Comparison of ENCODE assay signal across 10 cellular contexts in genomic region chr12:6377667-6377994, GRCh38. TPM values are rescaled to one million over a fixed set of nuclear protein-coding genes. Genes with fewer than 3 reads are reported as not detected.
DNase-seq lines count a peak whose midpoint lies in the region; ATAC-seq and TF ChIP-seq lines count a peak whose summit lies in the region.
"Had no signal": no experiment of that assay in that cellular context is flagged by ENCODE, and none has a peak within 500 bp of the region (broad histone marks: within the 10 kb centered on the region; RNA-seq: fewer than 3 reads in every experiment).

No MANE protein-coding gene starts in this region.

- peak overlapping the region; percentile 78 for H3K27ac ChIP-seq in ACC112 (ENCODE audit: low read depth, low read length)
- H3K27ac ChIP-seq in PC-3 (ENCODE audit: low read length), result no peak overlapping the region
- peak overlapping the region; percentile 91 to 95 (median 93) for H3K27ac ChIP-seq in esophagus squamous epithelium

- H3K36me3 ChIP-seq in ACC112 (ENCODE audit: insufficient read depth, low read length) (no peaks in the 10 kb centered on the region), PC-3 (ENCODE audit: low read depth, low read length) (no peaks in the 10 kb centered on the region), esophagus squamous epithelium (no peaks in the 10 kb centered on the region)

- H4K20me1 ChIP-seq in PC-3 (ENCODE audit: low read length), result no peaks in the 10 kb centered on the region

- H3K9me2 ChIP-seq in PC-3 (replicated peaks; ENCODE audit: low read length), result no peaks in the 10 kb centered on the region

- H3K79me2 ChIP-seq in ACC112 (ENCODE audit: control insufficient read depth, insufficient read depth, low read length, unreplicated experiment) (no peaks in the 10 kb centered on the region), PC-3 (ENCODE audit: low read length) (no peaks in the 10 kb centered on the region)

- H3K36me3 Mint-ChIP-seq in naive thymus-derived CD8-positive, alpha-beta T cell, result no peaks in the 10 kb centered on the region
- H3K36me3 Mint-ChIP-seq in nephron progenitor cell (ENCODE audit: low read depth), result no peaks in the 10 kb centered on the region

- H3K27me3 ChIP-seq in ACC112 (ENCODE audit: insufficient read depth, low read length) (no peaks in the 10 kb centered on the region), PC-3 (ENCODE audit: low read length) (no peaks in the 10 kb centered on the region), esophagus squamous epithelium (no peaks in the 10 kb centered on the region)

- H3K27ac Mint-ChIP-seq in naive thymus-derived CD8-positive, alpha-beta T cell, result peak overlapping the region in 8 of 10 donors; percentile 7 to 81 (median 74)
- H3K27ac Mint-ChIP-seq in nephron progenitor cell, result no peak overlapping the region

- H3K27me3 Mint-ChIP-seq in naive thymus-derived CD8-positive, alpha-beta T cell, result peaks cover 2 to 16% (median 4%) of the 10 kb centered on the region in 5 donors
- H3K27me3 Mint-ChIP-seq in nephron progenitor cell (ENCODE audit: low read depth, poor library complexity), result peaks cover 52% of the 10 kb centered on the region

- CTCF ChIA-PET in PC-3 (lab: Charles Lee), result interaction anchor here (0.6 kb wide), 1 partner anchor 39 kb away, joined by 4 read pairs; no protein-coding TSS in a partner anchor

- H3K4me3 Mint-ChIP-seq in naive thymus-derived CD8-positive, alpha-beta T cell, result peak overlapping the region; percentile 11 to 88 (median 78)
- H3K4me3 Mint-ChIP-seq in nephron progenitor cell, result no peak overlapping the region

- intact Hi-C loops in PC-3 (cut with micrococcal nuclease) (no loop called here), esophagus squamous epithelium (cut with DNase I) (loop anchor here (5.0 kb wide), 1 partner anchor 40 kb away; no protein-coding TSS in a partner anchor)

- no peaks in the 10 kb centered on the region for H3K9me3 Mint-ChIP-seq in naive thymus-derived CD8-positive, alpha-beta T cell
- no peaks in the 10 kb centered on the region for H3K9me3 Mint-ChIP-seq in nephron progenitor cell

- ATAC-seq in PC-3 (peak; percentile 23; the same call in 1 of the 2 replicates), GM18873 (IDR thresholded peaks at IDR 0.05; ENCODE audit: low FRiP score, unreplicated experiment) (no peak)
- peak in 1 of 2 donors; percentile 6 for ATAC-seq in naive thymus-derived CD8-positive, alpha-beta T cell
- ATAC-seq: activated CD4-positive, CD25-positive, alpha-beta regulatory T cell treated with anti-CD3 and anti-CD28 coated beads, Interleukin-2, amount 50 U/mL, for 24 hours had no signal

- peaks cover 22 to 45% (median 33%) of the 10 kb centered on the region in 4 donors for H3K4me1 Mint-ChIP-seq in naive thymus-derived CD8-positive, alpha-beta T cell
- H3K4me1 Mint-ChIP-seq in nephron progenitor cell, result peaks cover 70% of the 10 kb centered on the region

- TF ChIP-seq POLR2A in esophagus squamous epithelium (IDR thresholded peaks at IDR 0.05), result peak in 2 of 4 donors; percentile 11 to 64

- H3K9me3 ChIP-seq in PC-3 (ENCODE audit: low read length) (no peaks in the 10 kb centered on the region), esophagus squamous epithelium (no peaks in the 10 kb centered on the region)

- H3K4me1 ChIP-seq in ACC112 (ENCODE audit: control insufficient read depth, insufficient read depth, low read length, unreplicated experiment), result peaks cover 49% of the 10 kb centered on the region
- peaks cover 49% of the 10 kb centered on the region for H3K4me1 ChIP-seq in PC-3 (ENCODE audit: insufficient read depth, low read length)
- H3K4me1 ChIP-seq in esophagus squamous epithelium, result peaks cover 42 to 89% (median 57%) of the 10 kb centered on the region in 3 donors

- DNase-seq in PC-3, result no peak
- no peak for DNase-seq in esophagus squamous epithelium (lab: John Stamatoyannopoulos, UW)
- no peak for DNase-seq in naive thymus-derived CD8-positive, alpha-beta T cell
- DNase-seq in NCI-H446 treated with DMSO at 0.1 percent for 48 hours (lab: John Stamatoyannopoulos, UW), result no peak
- no peak for DNase-seq in nephron progenitor cell
- no peak for DNase-seq in amniotic stem cell (lab: John Stamatoyannopoulos, UW)

- POLR2A ChIA-PET in PC-3 (lab: Charles Lee; ENCODE audit: unreplicated experiment), result interaction anchor here (1.0 kb wide), 1 partner anchor 41 kb away, joined by 3 read pairs; no protein-coding TSS in a partner anchor
- POLR2A ChIA-PET in naive thymus-derived CD8-positive, alpha-beta T cell (lab: Charles Lee), result no interaction called here

- 11 to 43% methylated on average over 4 of the region's 4 CpGs for WGBS in esophagus squamous epithelium, 2 donors

- no peak overlapping the region for H3K4me2 ChIP-seq in PC-3 (ENCODE audit: low read length)

- H3K4me3 ChIP-seq in ACC112 (ENCODE audit: low read depth, low read length) (no peak overlapping the region), PC-3 (ENCODE audit: low read length) (no peak overlapping the region), esophagus squamous epithelium (peak overlapping the region in 1 of 4 donors; percentile 64)

- H3F3A ChIP-seq in PC-3 (ENCODE audit: low read length, unreplicated experiment), result peaks cover 5% of the 10 kb centered on the region

- BruUV-seq in PC-3 (replicated peaks; lab: Mats Ljungman, UMichigan), result no TSS peak

- H2AFZ ChIP-seq in ACC112 (ENCODE audit: low read length, unreplicated experiment) (no peak overlapping the region), PC-3 (ENCODE audit: low read length) (no peak overlapping the region)

- H3K9ac ChIP-seq in PC-3 (ENCODE audit: low read length), result no peak overlapping the region

- TF ChIP-seq CTCF in PC-3 (conservative IDR thresholded peaks at IDR 0.05; ENCODE audit: low read depth, low read length) (no peak), esophagus squamous epithelium (IDR thresholded peaks at IDR 0.05) (no peak), nephron progenitor cell (IDR thresholded peaks at IDR 0.05) (no peak)

RNA-seq across cellular contexts. Expression of gene SCNN1A, which starts 2.3 kb away (rescaled TPM):
- total RNA-seq in PC-3 (2014; rRNA removed), result 2.3 and 2.9 TPM in 2 replicates
- 100 to 1,000 TPM in 3 of 4 donors, 10 to 100 TPM in 1; 88.9 to 266 (median 111) TPM for total RNA-seq in esophagus squamous epithelium
- 1 to 10 TPM; 4.0 to 4.7 TPM for total RNA-seq in naive thymus-derived CD8-positive, alpha-beta T cell
- polyA plus RNA-seq in naive thymus-derived CD8-positive, alpha-beta T cell, result under 1 TPM; 0.06 to 0.65 (median 0.23) TPM
- total RNA-seq: temporal lobe had no signal

RNA-seq across cellular contexts. Expression of gene LTBR, which starts 6.3 kb away (rescaled TPM):
- total RNA-seq in PC-3 (2014; rRNA removed) (160 and 163 TPM in 2 replicates), esophagus squamous epithelium (100 to 1,000 TPM in 3 of 4 donors, 10 to 100 TPM in 1; 98.2 to 171 (median 136) TPM)
- under 1 TPM; 0.91 to 0.93 TPM for total RNA-seq in naive thymus-derived CD8-positive, alpha-beta T cell
- under 1 TPM in 1 of 3 donors, not detected in 2; 0.23 TPM for polyA plus RNA-seq in naive thymus-derived CD8-positive, alpha-beta T cell

RNA-seq across cellular contexts. Expression of gene TNFRSF1A, which starts 35.8 kb away (rescaled TPM):
- total RNA-seq in PC-3 (2014; rRNA removed) (95.1 and 97.4 TPM in 2 replicates), esophagus squamous epithelium (100 to 1,000 TPM; 121 to 190 (median 134) TPM)
- 10 to 100 TPM; 91.7 to 97.6 TPM for total RNA-seq in naive thymus-derived CD8-positive, alpha-beta T cell
- 10 to 100 TPM; 19.5 to 43.7 (median 31.1) TPM for polyA plus RNA-seq in naive thymus-derived CD8-positive, alpha-beta T cell

Comparison
In these comparisons a context has a peak if more than half of its experiments do, and no peak if none do; other contexts are left out.
1. RNA of gene SCNN1A, which starts 2.3 kb away (total RNA-seq): 88.9 to 266 TPM in esophagus squamous epithelium; 4.0 to 4.7 TPM in naive thymus-derived CD8-positive, alpha-beta T cell and 2.3 to 2.9 TPM in PC-3; every median in the first group is over 10 times any median in the second.
2. RNA of gene LTBR, which starts 6.3 kb away (total RNA-seq): 160 to 163 TPM in PC-3 and 98.2 to 171 TPM in esophagus squamous epithelium; 0.91 to 0.93 TPM in naive thymus-derived CD8-positive, alpha-beta T cell; every median in the first group is over 10 times any median in the second.